ENCODE assay signal across 1 cellular context in the genomic region with DNA sequence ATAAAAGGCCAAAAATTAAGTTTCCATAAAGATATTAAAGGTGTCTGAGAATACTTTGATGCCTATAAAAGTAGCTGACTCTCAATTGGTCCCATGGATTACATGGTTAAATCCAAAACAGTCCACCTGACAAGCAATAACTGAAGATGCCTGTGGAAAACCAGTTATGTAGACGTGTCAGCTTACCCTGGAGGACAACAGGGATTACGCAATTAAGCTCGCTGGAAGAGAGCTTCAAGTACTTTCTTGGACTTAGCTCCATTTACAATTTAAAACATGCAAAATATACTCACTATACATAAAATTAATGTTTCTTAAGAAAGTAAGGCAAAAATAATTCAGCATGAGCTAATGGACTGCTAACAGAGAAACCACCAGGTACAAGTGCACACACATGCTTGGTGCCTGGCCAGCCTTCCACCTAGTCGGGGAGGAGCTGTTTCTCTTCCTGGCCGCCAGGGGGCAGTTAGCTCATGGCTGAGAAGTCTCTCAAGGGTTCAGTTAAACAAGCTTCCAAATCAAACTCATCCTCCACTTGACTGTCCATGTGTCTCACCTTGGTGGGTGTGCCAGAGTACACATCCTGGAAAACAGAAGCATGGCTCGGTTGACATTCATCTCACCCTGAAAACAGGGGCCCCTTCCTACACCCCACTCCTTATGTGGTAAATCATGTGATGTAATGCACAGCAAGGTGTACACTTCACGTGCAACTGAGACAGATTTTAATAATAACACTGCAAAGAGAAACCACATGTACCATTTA.
TF ChIP-seq lines count a peak whose summit lies in the region.

No MANE protein-coding gene starts in this region.

TF ChIP-seq in H1, 55 proteins besides CTCF, POLR2A, EP300 and RAD21:
- TF ChIP-seq MAX (IDR thresholded peaks at IDR 0.05) (0 out of 2 replicates have a peak, but pooled peaks have one; percentile 26), CEBPB (IDR thresholded peaks at IDR 0.05; ENCODE audit: low read depth, low read length) (peak; percentile 94), CBX5 (IDR thresholded peaks at IDR 0.05; ENCODE audit: low read depth, low read length) (no peak), TBP (IDR thresholded peaks at IDR 0.05; ENCODE audit: low read depth, low read length) (no peak), CBX8 (IDR thresholded peaks at IDR 0.05; ENCODE audit: borderline replicate concordance, low read depth, low read length) (no peak)
- TF ChIP-seq, protein P1, sequence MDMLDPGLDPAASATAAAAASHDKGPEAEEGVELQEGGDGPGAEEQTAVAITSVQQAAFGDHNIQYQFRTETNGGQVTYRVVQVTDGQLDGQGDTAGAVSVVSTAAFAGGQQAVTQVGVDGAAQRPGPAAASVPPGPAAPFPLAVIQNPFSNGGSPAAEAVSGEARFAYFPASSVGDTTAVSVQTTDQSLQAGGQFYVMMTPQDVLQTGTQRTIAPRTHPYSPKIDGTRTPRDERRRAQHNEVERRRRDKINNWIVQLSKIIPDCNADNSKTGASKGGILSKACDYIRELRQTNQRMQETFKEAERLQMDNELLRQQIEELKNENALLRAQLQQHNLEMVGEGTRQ (IDR thresholded peaks at IDR 0.05; ENCODE audit: low read length) = no peak
TF ChIP-seq in H1: peak in this region for 2.
